18 cellular contexts compared by ENCODE assay signal in the genomic region with DNA sequence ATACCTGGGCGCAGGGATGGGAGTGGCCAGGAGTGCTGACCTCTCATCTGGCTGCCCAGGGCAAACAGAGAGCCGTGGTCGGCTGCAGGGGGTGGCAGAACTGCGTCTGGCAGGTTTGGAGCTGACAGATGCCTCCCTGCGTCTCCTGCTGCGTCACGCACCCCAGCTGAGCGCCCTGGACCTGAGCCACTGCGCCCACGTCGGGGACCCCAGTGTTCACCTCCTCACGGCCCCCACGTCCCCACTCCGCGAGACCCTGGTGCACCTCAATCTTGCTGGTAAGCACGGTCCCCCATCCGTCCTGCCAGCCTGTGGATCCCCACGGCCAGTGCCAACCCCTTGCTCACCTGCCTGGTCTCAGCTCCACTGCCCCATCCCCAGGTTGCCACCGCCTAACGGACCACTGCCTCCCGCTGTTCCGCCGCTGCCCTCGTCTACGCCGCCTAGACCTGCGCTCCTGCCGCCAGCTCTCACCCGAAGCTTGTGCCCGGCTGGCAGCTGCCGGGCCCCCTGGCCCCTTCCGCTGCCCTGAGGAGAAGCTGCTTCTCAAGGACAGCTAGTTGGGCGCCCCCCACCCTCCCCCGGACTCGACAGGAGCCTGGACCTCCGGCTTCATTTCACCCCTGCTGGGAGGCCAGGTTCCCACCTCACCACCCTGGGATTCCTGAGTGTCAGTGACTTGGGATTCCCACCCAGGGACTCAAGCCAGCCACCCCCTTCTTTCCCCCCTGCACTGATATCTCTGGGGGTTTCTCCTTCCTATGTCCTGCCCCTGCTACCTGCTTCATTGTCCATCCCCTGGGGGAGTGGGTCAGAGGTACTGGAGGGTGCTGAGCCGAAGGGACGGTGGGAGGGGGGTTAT. TPM values are rescaled to one million over a fixed set of nuclear protein-coding genes. Genes with fewer than 3 reads are reported as not detected.
DNase-seq lines count a peak whose midpoint lies in the region; ATAC-seq and TF ChIP-seq lines count a peak whose summit lies in the region.
"Had no signal": no experiment of that assay in that cellular context is flagged by ENCODE, and none has a peak within 500 bp of the region (broad histone marks: within the 10 kb centered on the region; RNA-seq: fewer than 3 reads in every experiment).

No MANE protein-coding gene starts in this region.

- WGBS in right cardiac atrium: 89% methylated on average over 38 of the region's 38 CpGs

- H3K9me3 Mint-ChIP-seq in endothelial cell (ENCODE audit: unreplicated experiment): no peaks in the 10 kb centered on the region
- no peaks in the 10 kb centered on the region for H3K9me3 Mint-ChIP-seq in naive B cell
- H3K9me3 Mint-ChIP-seq in stimulated activated naive B cell treated with anti-CD40 and anti-IgM and Interleukin-4, amounts not matched to agents 10 μg/mL and 1 μg/mL and 100 μg/mL, for 72 hours: no peaks in the 10 kb centered on the region

- no peaks in the 10 kb centered on the region for H3K27me3 ChIP-seq in right cardiac atrium (ENCODE audit: control insufficient read depth, insufficient read depth)
- H3K27me3 ChIP-seq: dorsolateral prefrontal cortex had no signal

- H3K27me3 Mint-ChIP-seq in endothelial cell (ENCODE audit: unreplicated experiment) (peaks cover 15% of the 10 kb centered on the region), naive B cell (no peaks in the 10 kb centered on the region)
- no peaks in the 10 kb centered on the region for H3K27me3 Mint-ChIP-seq in stimulated activated naive B cell treated with anti-CD40 and anti-IgM and Interleukin-4, amounts not matched to agents 10 μg/mL and 1 μg/mL and 100 μg/mL, for 72 hours
- H3K27me3 Mint-ChIP-seq: activated CD8-positive, alpha-beta memory T cell treated with anti-CD3 and anti-CD28 coated beads, Interleukin-2, amount 10 ng/mL, durations not matched to agents 7 days and 5 days had no signal

- peak overlapping the region; percentile 83 for H3K27ac Mint-ChIP-seq in endothelial cell (ENCODE audit: unreplicated experiment)
- peak overlapping the region in 3 of 6 donors; percentile 47 to 71 (median 51) for H3K27ac Mint-ChIP-seq in naive B cell
- H3K27ac Mint-ChIP-seq in stimulated activated naive B cell treated with anti-CD40 and anti-IgM and Interleukin-4, amounts not matched to agents 10 μg/mL and 1 μg/mL and 100 μg/mL, for 72 hours: peak overlapping the region; percentile 51
- H3K27ac Mint-ChIP-seq: activated CD8-positive, alpha-beta memory T cell treated with anti-CD3 and anti-CD28 coated beads, Interleukin-2, amount 10 ng/mL, durations not matched to agents 7 days and 5 days had no signal

- H3K9me3 ChIP-seq in right cardiac atrium (ENCODE audit: control insufficient read depth, low read length): no peaks in the 10 kb centered on the region
- H3K9me3 ChIP-seq: prostate gland had no signal

- intact Hi-C loops in right cardiac atrium (cut with DNase I): no loop called here
- intact Hi-C loops in left ventricle myocardium superior (cut with micrococcal nuclease): no loop called here

- ATAC-seq in right cardiac atrium (no peak), left ventricle myocardium superior (no peak), naive B cell (ENCODE audit: low read depth in 2 of 2) (no peak), GM19023 (IDR thresholded peaks at IDR 0.05; ENCODE audit: unreplicated experiment) (no peak)
- ATAC-seq in stimulated activated naive B cell treated with anti-CD40 and anti-IgM and Interleukin-4, amounts not matched to agents 10 μg/mL and 1 μg/mL and 100 μg/mL, for 72 hours (replicated peaks): no peak
- ATAC-seq: activated CD4-positive, CD25-positive, alpha-beta regulatory T cell treated with anti-CD3 and anti-CD28 coated beads, Interleukin-2, amount 50 U/mL, for 24 hours; activated CD8-positive, alpha-beta memory T cell treated with anti-CD3 and anti-CD28 coated beads, Interleukin-2, amount 10 ng/mL, durations not matched to agents 7 days and 5 days had no signal

- H3K4me1 Mint-ChIP-seq in endothelial cell (ENCODE audit: unreplicated experiment) (peaks cover 17% of the 10 kb centered on the region), naive B cell (peaks cover 27 to 40% (median 28%) of the 10 kb centered on the region in 3 donors)
- peaks cover 24 to 37% of the 10 kb centered on the region in 2 donors for H3K4me1 Mint-ChIP-seq in stimulated activated naive B cell treated with anti-CD40 and anti-IgM and Interleukin-4, amounts not matched to agents 10 μg/mL and 1 μg/mL and 100 μg/mL, for 72 hours

- peaks cover 5% of the 10 kb centered on the region for H3K4me1 ChIP-seq in right cardiac atrium (ENCODE audit: control insufficient read depth, insufficient read depth, low read length)

- H3K36me3 Mint-ChIP-seq in endothelial cell (ENCODE audit: low read depth, unreplicated experiment): peaks cover 35% of the 10 kb centered on the region
- peaks cover 0 to 10% of the 10 kb centered on the region in 2 donors for H3K36me3 Mint-ChIP-seq in naive B cell
- H3K36me3 Mint-ChIP-seq in stimulated activated naive B cell treated with anti-CD40 and anti-IgM and Interleukin-4, amounts not matched to agents 10 μg/mL and 1 μg/mL and 100 μg/mL, for 72 hours: peaks cover 31 to 40% of the 10 kb centered on the region in 2 donors

- no peak overlapping the region for H3K27ac ChIP-seq in right cardiac atrium (ENCODE audit: low read length)

- H3K4me3 Mint-ChIP-seq in endothelial cell (ENCODE audit: unreplicated experiment): peak overlapping the region; percentile 84
- H3K4me3 Mint-ChIP-seq in naive B cell: peak overlapping the region in 7 of 8 donors; percentile 28 to 70 (median 51)
- H3K4me3 Mint-ChIP-seq in stimulated activated naive B cell treated with anti-CD40 and anti-IgM and Interleukin-4, amounts not matched to agents 10 μg/mL and 1 μg/mL and 100 μg/mL, for 72 hours: no peak overlapping the region
- H3K4me3 Mint-ChIP-seq: activated CD8-positive, alpha-beta memory T cell treated with anti-CD3 and anti-CD28 coated beads, Interleukin-2, amount 10 ng/mL, durations not matched to agents 7 days and 5 days had no signal

- H3K4me3 ChIP-seq in right cardiac atrium (ENCODE audit: low read length): no peak overlapping the region
- H3K4me3 ChIP-seq: lung had no signal

- DNase-seq in right cardiac atrium: peak; percentile 44 to 75 (median 63)
- DNase-seq in left ventricle myocardium superior: no peak
- no peak for DNase-seq in endothelial cell (ENCODE audit: low spot score)
- DNase-seq in naive B cell: no peak
- DNase-seq in stimulated activated naive B cell treated with anti-CD40 and anti-IgM and Interleukin-4, amounts not matched to agents 10 μg/mL and 1 μg/mL and 100 μg/mL, for 72 hours: no peak
- DNase-seq in SW 1271 (lab: John Stamatoyannopoulos, UW): no peak
- no peak for DNase-seq in NCI-H510A (lab: John Stamatoyannopoulos, UW)
- DNase-seq: ACHN; activated CD8-positive, alpha-beta memory T cell treated with anti-CD3 and anti-CD28 coated beads, Interleukin-2, amount 10 ng/mL, durations not matched to agents 7 days and 5 days; activated naive CD4-positive, alpha-beta T cell; EL; NCI-H1092; NCI-H774 had no signal

- no peak for TF ChIP-seq CTCF in endothelial cell (IDR thresholded peaks at IDR 0.05; ENCODE audit: unreplicated experiment)

RNA-seq across cellular contexts. Expression of a gene that starts 2.0 kb away (rescaled TPM):
- total RNA-seq in right cardiac atrium (10 to 100 TPM; 11.8 to 14.6 (median 13.3) TPM), left ventricle myocardium superior (10.8 TPM), endothelial cell (ENCODE audit: unreplicated experiment) (42.9 TPM)
- polyA plus RNA-seq in right cardiac atrium (15.5 TPM), naive B cell (ENCODE audit: low read depth in 6 of 6) (10 to 100 TPM; 65.8 to 83.4 (median 78.3) TPM)

RNA-seq across cellular contexts. Expression of a gene that starts 10.7 kb away (rescaled TPM):
- 10 to 100 TPM in 3 of 4 donors, 1 to 10 TPM in 1; 9.7 to 11.6 (median 10.2) TPM for total RNA-seq in right cardiac atrium
- polyA plus RNA-seq in right cardiac atrium: 9.6 TPM
- total RNA-seq in left ventricle myocardium superior: 11.0 TPM
- total RNA-seq in endothelial cell (ENCODE audit: unreplicated experiment): 23.4 TPM
- 1 to 10 TPM in 2 of 6 donors, under 1 TPM in 3, not detected in 1; 0.69 to 2.8 (median 0.85) TPM for polyA plus RNA-seq in naive B cell (ENCODE audit: low read depth in 6 of 6)

RNA-seq across cellular contexts. Expression of a gene that starts 23.5 kb away (rescaled TPM):
- 1 to 10 TPM; 5.1 to 8.4 (median 6.6) TPM for total RNA-seq in right cardiac atrium
- 8.3 TPM for polyA plus RNA-seq in right cardiac atrium
- total RNA-seq in left ventricle myocardium superior: 5.7 TPM
- 117 TPM for total RNA-seq in endothelial cell (ENCODE audit: unreplicated experiment)
- under 1 TPM in 4 of 6 donors, not detected in 2; 0.21 to 0.48 (median 0.27) TPM for polyA plus RNA-seq in naive B cell (ENCODE audit: low read depth in 6 of 6)

RNA-seq across cellular contexts. Expression of a gene that starts 38.1 kb away (rescaled TPM):
- total RNA-seq in right cardiac atrium: 1 to 10 TPM; 4.1 to 7.4 (median 5.6) TPM
- polyA plus RNA-seq in right cardiac atrium: 6.8 TPM
- total RNA-seq in left ventricle myocardium superior: 7.4 TPM
- 5.3 TPM for total RNA-seq in endothelial cell (ENCODE audit: unreplicated experiment)
- polyA plus RNA-seq in naive B cell (ENCODE audit: low read depth in 6 of 6): not detected

RNA-seq across cellular contexts. Expression of a gene that starts 50.5 kb away (rescaled TPM):
- total RNA-seq in right cardiac atrium (1 to 10 TPM; 7.4 to 9.8 (median 9.1) TPM), left ventricle myocardium superior (7.5 TPM), endothelial cell (ENCODE audit: unreplicated experiment) (3.4 TPM)
- polyA plus RNA-seq in right cardiac atrium (13.1 TPM), naive B cell (ENCODE audit: low read depth in 6 of 6) (under 1 TPM in 3 of 6 donors, not detected in 3; 0.40 to 0.67 (median 0.47) TPM)

Comparison
In these comparisons a context has a peak if more than half of its experiments do, and no peak if none do; other contexts are left out.
1. DNase-seq: peak in right cardiac atrium (3 of 3); none in left ventricle myocardium superior (single experiment), endothelial cell (single experiment), naive B cell (single experiment), stimulated activated naive B cell treated with anti-CD40 and anti-IgM and Interleukin-4, amounts not matched to agents 10 μg/mL and 1 μg/mL and 100 μg/mL, for 72 hours (single experiment), SW 1271 (0 of 2) and NCI-H510A (single experiment).
2. H3K4me3 Mint-ChIP-seq: peak in endothelial cell (single experiment) and naive B cell (7 of 8); none in stimulated activated naive B cell treated with anti-CD40 and anti-IgM and Interleukin-4, amounts not matched to agents 10 μg/mL and 1 μg/mL and 100 μg/mL, for 72 hours (0 of 2).
3. RNA of a gene that starts 23.5 kb away (total RNA-seq): 117 TPM in endothelial cell (single experiment); 5.1 to 8.4 TPM in right cardiac atrium and 5.7 TPM in left ventricle myocardium superior (single experiment); every median in the first group is over 10 times any median in the second.